11 cellular contexts compared by ENCODE assay signal in genomic region chr2:72115361-72116080, GRCh38. TPM values are rescaled to one million over a fixed set of nuclear protein-coding genes. Genes with fewer than 3 reads are reported as not detected.
DNase-seq lines count a peak whose midpoint lies in the region; TF ChIP-seq lines count a peak whose summit lies in the region.
"Had no signal": no experiment of that assay in that cellular context is flagged by ENCODE, and none has a peak within 500 bp of the region (broad histone marks: within the 10 kb centered on the region; RNA-seq: fewer than 3 reads in every experiment).

No MANE protein-coding gene starts in this region.

- peaks cover 30% of the 10 kb centered on the region for H3K4me1 Mint-ChIP-seq in HFFc6 (ENCODE audit: low read depth)
- H3K4me1 Mint-ChIP-seq: activated T-helper 17 cell treated with anti-CD3 and anti-CD28 coated beads, Interleukin-2, amount 50 U/mL, for 72 hours had no signal

- H3K36me3 Mint-ChIP-seq in HFFc6 (ENCODE audit: low read depth) = no peaks in the 10 kb centered on the region

- H3K4me3 ChIP-seq in brain microvascular endothelial cell (ENCODE audit: low read depth, low read length) (peak overlapping the region; percentile 9), kidney epithelial cell (ENCODE audit: low read depth, low read length) (no peak overlapping the region)
- H3K4me3 ChIP-seq: HAP-1 had no signal

- DNase-seq in 8988T (peak; percentile 92), HFFc6 (peak; percentile 95), brain microvascular endothelial cell (peak; percentile 91), kidney epithelial cell (ENCODE audit: low read depth) (peak; percentile 74), cerebellum (ENCODE audit: low spot score) (no peak), Ammon's horn (ENCODE audit: low spot score) (no peak), MV-4-11 (lab: John Stamatoyannopoulos, UW) (no peak), GM19238 (ENCODE audit: insufficient read length, low spot score) (no peak)
- DNase-seq: NCI-H2227 treated with DMSO at 0.1 percent for 48 hours had no signal

- in situ Hi-C loops in brain microvascular endothelial cell (cut with HindIII; ENCODE audit: low pct_ligation_motif_present, low sequenced_read_pairs) = no loop called here

- H3K27me3 ChIP-seq in brain microvascular endothelial cell (replicated peaks) (no peaks in the 10 kb centered on the region), kidney epithelial cell (ENCODE audit: control insufficient read depth, insufficient read depth, low read length) (no peaks in the 10 kb centered on the region)

- no peaks in the 10 kb centered on the region for H3K9me3 Mint-ChIP-seq in HFFc6

- TF ChIP-seq CTCF in HFFc6 (IDR thresholded peaks at IDR 0.05) (no peak), brain microvascular endothelial cell (IDR thresholded peaks at IDR 0.05; ENCODE audit: low read depth, low read length, missing control alignments) (no peak), kidney epithelial cell (IDR thresholded peaks at IDR 0.05; ENCODE audit: insufficient read depth, low read length, poor library complexity, severe bottlenecking) (no peak)

- no peaks in the 10 kb centered on the region for H3K36me3 ChIP-seq in brain microvascular endothelial cell (replicated peaks)
- no peaks in the 10 kb centered on the region for H3K36me3 ChIP-seq in kidney epithelial cell (ENCODE audit: control insufficient read depth, insufficient read depth, low read length)
- H3K36me3 ChIP-seq: HAP-1 had no signal

- H3K27ac ChIP-seq in brain microvascular endothelial cell = peak overlapping the region; percentile 66

- peak overlapping the region; percentile 78 for H3K4me3 Mint-ChIP-seq in HFFc6
- H3K4me3 Mint-ChIP-seq: activated T-helper 17 cell treated with anti-CD3 and anti-CD28 coated beads, Interleukin-2, amount 50 U/mL, for 72 hours had no signal

- H3K27ac Mint-ChIP-seq in HFFc6 = peak overlapping the region; percentile 82
- H3K27ac Mint-ChIP-seq: activated T-helper 17 cell treated with anti-CD3 and anti-CD28 coated beads, Interleukin-2, amount 50 U/mL, for 72 hours had no signal

- H3K27me3 Mint-ChIP-seq in HFFc6 (ENCODE audit: insufficient read depth) = peaks cover 21% of the 10 kb centered on the region

RNA-seq across cellular contexts. Expression of gene CYP26B1, which starts 32.1 kb away (rescaled TPM):
- total RNA-seq in HFFc6 (2021; fragmentation: NEBNext Ultra II Directional; extraction: Animal tissue kit (Norgen Biotek cat#: 25700)) = under 1 TPM in 5 of 6 experiments, not detected in 1; 0.05 to 0.66 (median 0.14) TPM
- 1.1 and 1.2 TPM in 2 replicates for total RNA-seq in kidney epithelial cell
- total RNA-seq in cerebellum = 47.5 TPM

Comparison
In these comparisons a context has a peak if more than half of its experiments do, and no peak if none do; other contexts are left out.
1. DNase-seq: peak in 8988T (single experiment), HFFc6 (single experiment), brain microvascular endothelial cell (single experiment) and kidney epithelial cell (single experiment); none in cerebellum (single experiment), Ammon's horn (single experiment), MV-4-11 (single experiment) and GM19238 (single experiment).
2. RNA of gene CYP26B1, which starts 32.1 kb away (total RNA-seq): 47.5 TPM in cerebellum (single experiment); 1.1 to 1.2 TPM in kidney epithelial cell and 0.05 to 0.66 TPM in HFFc6; every median in the first group is over 10 times any median in the second.